2 cellular contexts compared by ENCODE assay signal in the genomic region with DNA sequence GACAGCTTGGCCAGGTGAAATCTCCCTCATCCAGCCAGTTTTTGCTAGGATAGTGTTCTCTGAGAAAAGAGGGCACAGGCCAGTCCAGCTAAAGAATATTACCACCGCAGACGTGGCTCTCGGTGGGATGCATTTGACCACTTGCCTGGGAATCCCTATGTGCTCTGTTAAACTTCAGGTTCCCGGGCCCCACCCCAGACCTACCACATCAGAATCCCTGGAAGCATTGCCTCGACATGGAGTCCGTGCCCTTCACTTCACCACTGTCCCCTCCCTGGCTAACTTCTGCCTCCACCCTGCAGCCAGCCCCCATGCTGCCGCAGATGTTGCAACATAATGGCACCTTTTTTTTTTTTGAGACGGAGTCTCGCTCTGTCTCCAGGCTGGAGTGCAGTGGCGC.
TF ChIP-seq lines count a peak whose summit lies in the region.

No MANE protein-coding gene starts in this region.

TF ChIP-seq in HepG2, 621 proteins besides CTCF, POLR2A, EP300 and RAD21:
- TF ChIP-seq ZNF101 (CRISPR knock-in tag; IDR thresholded peaks at IDR 0.05; ENCODE audit: borderline replicate concordance, low read depth): no peak
- 0 out of 2 replicates have a peak, but pooled peaks have one; percentile 1 for TF ChIP-seq CEBPB (IDR thresholded peaks at IDR 0.05; ENCODE audit: borderline replicate concordance, low read depth, low read length)
- TF ChIP-seq MTF2 (CRISPR knock-in tag; IDR thresholded peaks at IDR 0.05; ENCODE audit: borderline replicate concordance): no peak
- no peak for TF ChIP-seq KDM3A (CRISPR knock-in tag; IDR thresholded peaks at IDR 0.05; ENCODE audit: low read depth)

TF ChIP-seq in H1, 55 proteins besides CTCF, POLR2A, EP300 and RAD21:
- TF ChIP-seq SIN3A (conservative IDR thresholded peaks at IDR 0.05 in 1 of 2, IDR thresholded peaks at IDR 0.05 in 1 of 2; ENCODE audit: low read depth in 1 of 2, low read length in 2 of 2) (no peak), POU5F1 (IDR thresholded peaks at IDR 0.05; ENCODE audit: low read depth, low read length) (no peak), SP1 (IDR thresholded peaks at IDR 0.05; ENCODE audit: low read depth, low read length) (no peak), BACH1 (IDR thresholded peaks at IDR 0.05; ENCODE audit: low read length) (no peak)
- TF ChIP-seq, protein P1, sequence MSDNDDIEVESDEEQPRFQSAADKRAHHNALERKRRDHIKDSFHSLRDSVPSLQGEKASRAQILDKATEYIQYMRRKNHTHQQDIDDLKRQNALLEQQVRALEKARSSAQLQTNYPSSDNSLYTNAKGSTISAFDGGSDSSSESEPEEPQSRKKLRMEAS (IDR thresholded peaks at IDR 0.05): no peak
